In the genomic region with DNA sequence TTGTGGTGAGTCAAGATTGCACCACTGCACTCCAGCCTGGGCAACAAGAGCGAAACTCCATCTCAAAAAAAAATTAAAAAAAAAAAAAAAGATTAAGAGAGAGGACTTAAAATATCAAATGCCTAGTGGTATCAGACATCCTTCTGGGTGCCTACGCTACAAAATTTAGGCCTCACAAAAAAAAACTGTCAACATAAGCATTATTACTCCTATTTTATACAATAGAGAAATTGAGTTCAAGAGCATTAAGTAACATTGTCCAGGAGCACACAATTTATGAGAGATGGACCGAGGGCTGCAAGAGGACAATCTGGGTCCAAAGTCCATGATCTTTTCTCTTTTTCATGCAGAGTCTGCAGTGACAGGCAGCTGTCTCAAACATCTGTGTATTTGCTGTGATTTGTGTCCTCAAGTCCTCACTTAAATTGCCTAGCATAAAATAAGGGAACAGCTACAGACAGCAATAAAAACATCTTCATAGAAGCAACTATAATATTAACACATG, we compare ENCODE assay signal across 3 cellular contexts.
TF ChIP-seq lines count a peak whose summit lies in the region.

No MANE protein-coding gene starts in this region.

TF ChIP-seq in A549, 52 proteins besides CTCF, POLR2A, EP300 and RAD21:
- TF ChIP-seq ZFP36 (IDR thresholded peaks at IDR 0.05; ENCODE audit: borderline replicate concordance, partially characterized antibody) = no peak
- TF ChIP-seq MAFK (IDR thresholded peaks at IDR 0.05; ENCODE audit: partially characterized antibody) = peak; percentile 76

TF ChIP-seq in IMR-90, 13 proteins besides CTCF, POLR2A, EP300 and RAD21:
- TF ChIP-seq MAFK (IDR thresholded peaks at IDR 0.05; ENCODE audit: low read depth, low read length) (peak; percentile 69), MXI1 (IDR thresholded peaks at IDR 0.05; ENCODE audit: borderline replicate concordance, low read depth, low read length) (no peak), BHLHE40 (IDR thresholded peaks at IDR 0.05; ENCODE audit: low read depth, low read length) (no peak), SMC3 (IDR thresholded peaks at IDR 0.05; ENCODE audit: low read depth, low read length) (no peak)
TF ChIP-seq in IMR-90: peak in this region for 1.

TF ChIP-seq in HepG2, 621 proteins besides CTCF, POLR2A, EP300 and RAD21:
- no peak for TF ChIP-seq ZNF891 (CRISPR knock-in tag; IDR thresholded peaks at IDR 0.05)
- no peak for TF ChIP-seq GTF3A (CRISPR knock-in tag; conservative IDR thresholded peaks at IDR 0.05)
- TF ChIP-seq MAFF (IDR thresholded peaks at IDR 0.05; ENCODE audit: low read depth, low read length) = peak; percentile 78
- TF ChIP-seq HNRNPLL (IDR thresholded peaks at IDR 0.05; ENCODE audit: low read depth, low read length, poor library complexity, severe bottlenecking) = no peak
- peak; percentile 78 to 86 for TF ChIP-seq MAFK (conservative IDR thresholded peaks at IDR 0.05 in 1 of 2, IDR thresholded peaks at IDR 0.05 in 1 of 2; ENCODE audit: low read length in 2 of 2)
- peak; percentile 32; the same call in 1 of the 2 replicates for TF ChIP-seq HNF4A (CRISPR knock-in tag; IDR thresholded peaks at IDR 0.05)
- 0 out of 2 replicates have a peak, but pooled peaks have one; percentile 18 for TF ChIP-seq HNF4G (IDR thresholded peaks at IDR 0.05; ENCODE audit: borderline replicate concordance, low read depth, low read length)
- no peak for TF ChIP-seq HNF4G (CRISPR knock-in tag; IDR thresholded peaks at IDR 0.05; ENCODE audit: borderline replicate concordance, low read depth)
